13 cellular contexts compared by ENCODE assay signal in genomic region chr3:14876942-14877341, GRCh38. TPM values are rescaled to one million over a fixed set of nuclear protein-coding genes. Genes with fewer than 3 reads are reported as not detected.
DNase-seq lines count a peak whose midpoint lies in the region; ATAC-seq and TF ChIP-seq lines count a peak whose summit lies in the region.
"Had no signal": no experiment of that assay in that cellular context is flagged by ENCODE, and none has a peak within 500 bp of the region (broad histone marks: within the 10 kb centered on the region; RNA-seq: fewer than 3 reads in every experiment).

No MANE protein-coding gene starts in this region.

- peaks cover 3% of the 10 kb centered on the region for H3K27me3 Mint-ChIP-seq in activated CD4-positive, alpha-beta T cell treated with anti-CD3 and anti-CD28 coated beads, Interleukin-2, amount 10 ng/mL, durations not matched to agents 24 days and 14 days
- H3K27me3 Mint-ChIP-seq: T-cell had no signal

- H3K36me3 Mint-ChIP-seq in activated CD4-positive, alpha-beta T cell treated with anti-CD3 and anti-CD28 coated beads, Interleukin-2, amount 10 ng/mL, durations not matched to agents 24 days and 14 days (ENCODE audit: low read depth), result no peaks in the 10 kb centered on the region
- H3K36me3 Mint-ChIP-seq: T-cell had no signal

- H3K4me1 ChIP-seq in psoas muscle, result no peaks in the 10 kb centered on the region

- H3K9me3 Mint-ChIP-seq in activated CD4-positive, alpha-beta T cell treated with anti-CD3 and anti-CD28 coated beads, Interleukin-2, amount 10 ng/mL, durations not matched to agents 24 days and 14 days, result no peaks in the 10 kb centered on the region
- H3K9me3 Mint-ChIP-seq: naive thymus-derived CD4-positive, alpha-beta T cell; T-cell had no signal

- no peak overlapping the region for H3K4me3 ChIP-seq in psoas muscle

- peak; percentile 31 for DNase-seq in DMS153 (lab: John Stamatoyannopoulos, UW)
- DNase-seq in RPMI7951 (ENCODE audit: low read depth), result peak; percentile 68
- no peak for DNase-seq in Right ventricle myocardium inferior (ENCODE audit: missing footprints)
- peak; percentile 64 to 73 for DNase-seq in psoas muscle
- no peak for DNase-seq in activated CD4-positive, alpha-beta T cell treated with anti-CD3 and anti-CD28 coated beads, Interleukin-2, amount 10 ng/mL, durations not matched to agents 24 days and 14 days
- no peak for DNase-seq in NCI-H345 treated with DMSO at 0.1 percent for 48 hours (lab: John Stamatoyannopoulos, UW; ENCODE audit: unreplicated experiment)
- DNase-seq in amygdala (lab: John Stamatoyannopoulos, UW), result no peak
- DNase-seq in iPS-NIHi11 (ENCODE audit: low spot score), result no peak
- DNase-seq: activated T-cell treated with anti-CD3 and anti-CD28 coated beads, Interleukin-2, amount 50 U/mL, for 48 hours; DMS79; naive thymus-derived CD4-positive, alpha-beta T cell; NCI-H1048; T-cell had no signal

- ATAC-seq in Right ventricle myocardium inferior, result peak; percentile 40
- peak; percentile 54 to 91 (median 83) for ATAC-seq in psoas muscle
- ATAC-seq: naive thymus-derived CD4-positive, alpha-beta T cell; T-cell had no signal

- WGBS in psoas muscle, 3 donors, result 26 to 47% (median 27%) methylated on average over 11 of the region's 11 CpGs

- H3K4me3 Mint-ChIP-seq in activated CD4-positive, alpha-beta T cell treated with anti-CD3 and anti-CD28 coated beads, Interleukin-2, amount 10 ng/mL, durations not matched to agents 24 days and 14 days, result no peak overlapping the region
- H3K4me3 Mint-ChIP-seq: T-cell had no signal

- intact Hi-C loops in Right ventricle myocardium inferior (cut with DNase I) (no loop called here), psoas muscle (cut with DNase I) (no loop called here)
- intact Hi-C loops in activated CD4-positive, alpha-beta T cell treated with anti-CD3 and anti-CD28 coated beads, Interleukin-2, amount 10 ng/mL, durations not matched to agents 24 days and 14 days (cut with micrococcal nuclease), result no loop called here

- peaks cover 20% of the 10 kb centered on the region for H3K4me1 Mint-ChIP-seq in activated CD4-positive, alpha-beta T cell treated with anti-CD3 and anti-CD28 coated beads, Interleukin-2, amount 10 ng/mL, durations not matched to agents 24 days and 14 days

- no peaks in the 10 kb centered on the region for H3K36me3 ChIP-seq in psoas muscle (ENCODE audit: insufficient read depth in 1 of 2, low read depth in 1 of 2)

- TF ChIP-seq CTCF in psoas muscle (IDR thresholded peaks at IDR 0.05), result no peak

- no peak overlapping the region for H3K27ac Mint-ChIP-seq in activated CD4-positive, alpha-beta T cell treated with anti-CD3 and anti-CD28 coated beads, Interleukin-2, amount 10 ng/mL, durations not matched to agents 24 days and 14 days

- H3K27me3 ChIP-seq in psoas muscle (ENCODE audit: insufficient read depth in 3 of 3, low read length in 2 of 3), result no peaks in the 10 kb centered on the region

- peak overlapping the region; percentile 20 for H3K27ac ChIP-seq in psoas muscle

- H3K9me3 ChIP-seq in psoas muscle, result no peaks in the 10 kb centered on the region

RNA-seq across cellular contexts. Expression of gene FGD5, which starts 58.2 kb away (rescaled TPM):
- total RNA-seq in RPMI7951 (2014; rRNA removed; shearing (Covaris generic)), result 5.3 and 7.9 TPM in 2 replicates
- total RNA-seq in Right ventricle myocardium inferior, result 16.5 TPM
- 10 to 100 TPM in 2 of 4 donors, 1 to 10 TPM in 2; 6.4 to 14.6 (median 9.2) TPM for total RNA-seq in psoas muscle
- polyA plus RNA-seq in psoas muscle, result 1 to 10 TPM; 3.6 to 5.7 (median 3.8) TPM
- total RNA-seq in activated CD4-positive, alpha-beta T cell treated with anti-CD3 and anti-CD28 coated beads, Interleukin-2, amount 10 ng/mL, durations not matched to agents 24 days and 14 days, result 0.14 TPM in 1 of 2 replicates, not detected in the other
- polyA plus RNA-seq: naive thymus-derived CD4-positive, alpha-beta T cell had no signal

Comparison
In these comparisons a context has a peak if more than half of its experiments do, and no peak if none do; other contexts are left out.
1. DNase-seq: peak in DMS153 (single experiment), RPMI7951 (single experiment) and psoas muscle (2 of 2); none in Right ventricle myocardium inferior (single experiment), activated CD4-positive, alpha-beta T cell treated with anti-CD3 and anti-CD28 coated beads, Interleukin-2, amount 10 ng/mL, durations not matched to agents 24 days and 14 days (single experiment), NCI-H345 treated with DMSO at 0.1 percent for 48 hours (single experiment), amygdala (0 of 56) and iPS-NIHi11 (single experiment).